Comparison of ENCODE assay signal across 16 cellular contexts in genomic region chr9:79664375-79664825, GRCh38.
A peak's percentile ranks its signal among the peaks of the same experiment; 100 is the strongest.
DNase-seq lines count a peak whose midpoint lies in the region; ATAC-seq and TF ChIP-seq lines count a peak whose summit lies in the region.
"Had no signal": no experiment of that assay in that cellular context is flagged by ENCODE, and none has a peak within 500 bp of the region (broad histone marks: within the 10 kb centered on the region; RNA-seq: fewer than 3 reads in every experiment).

No MANE protein-coding gene starts in this region.

- intact Hi-C loops in Calu3 (cut with micrococcal nuclease; ENCODE audit: unreplicated experiment), result no loop called here

- TF ChIP-seq CTCF in HEK293 (tag by site-specific recombination; IDR thresholded peaks at IDR 0.05) (no peak), Calu3 (IDR thresholded peaks at IDR 0.05; ENCODE audit: unreplicated experiment) (no peak)

- ATAC-seq in T-helper 17 cell (no peak), esophagus mucosa (no peak), GM19395 (IDR thresholded peaks at IDR 0.05; ENCODE audit: unreplicated experiment) (no peak), HG02970 (IDR thresholded peaks at IDR 0.05; ENCODE audit: low FRiP score, unreplicated experiment) (no peak)
- ATAC-seq: foreskin keratinocyte had no signal

- H3K4me1 Mint-ChIP-seq in T-helper 17 cell (peaks cover 32% of the 10 kb centered on the region), Calu3 (ENCODE audit: low read depth, unreplicated experiment) (no peaks in the 10 kb centered on the region)

- H3K4me3 ChIP-seq in HEK293 (ENCODE audit: low read depth, low read length), result no peak overlapping the region
- H3K4me3 ChIP-seq: SJSA1 had no signal

- H3K27ac Mint-ChIP-seq in T-helper 17 cell (peak overlapping the region; percentile 88), Calu3 (ENCODE audit: unreplicated experiment) (no peak overlapping the region)
- H3K27ac Mint-ChIP-seq: memory B cell; stimulated activated naive CD8-positive, alpha-beta T cell treated with anti-CD3 and anti-CD28 coated beads, Interleukin-15, Interleukin-2, amounts not matched to agents 100 ng/mL and 50 ng/mL, for 24 hours had no signal

- no peak overlapping the region for H3K4me3 Mint-ChIP-seq in T-helper 17 cell
- no peak overlapping the region for H3K4me3 Mint-ChIP-seq in Calu3 (ENCODE audit: low read depth, unreplicated experiment)
- H3K4me3 Mint-ChIP-seq: memory B cell; stimulated activated naive CD8-positive, alpha-beta T cell treated with anti-CD3 and anti-CD28 coated beads, Interleukin-15, Interleukin-2, amounts not matched to agents 100 ng/mL and 50 ng/mL, for 24 hours had no signal

- H3K27me3 Mint-ChIP-seq in T-helper 17 cell (no peaks in the 10 kb centered on the region), Calu3 (ENCODE audit: unreplicated experiment) (no peaks in the 10 kb centered on the region)
- H3K27me3 Mint-ChIP-seq: memory B cell; stimulated activated naive CD8-positive, alpha-beta T cell treated with anti-CD3 and anti-CD28 coated beads, Interleukin-15, Interleukin-2, amounts not matched to agents 100 ng/mL and 50 ng/mL, for 24 hours had no signal

- POLR2A ChIA-PET in HEK293 (lab: Yijun Ruan, JAX), result no interaction called here

- no peak overlapping the region for H3K27ac ChIP-seq in HEK293 (ENCODE audit: extremely low read depth, low read depth, low read length)
- H3K27ac ChIP-seq: brain microvascular endothelial cell, foreskin keratinocyte, SJSA1 had no signal

- H3K36me3 Mint-ChIP-seq in T-helper 17 cell (ENCODE audit: low read depth) (peaks cover 7% of the 10 kb centered on the region), Calu3 (ENCODE audit: insufficient read depth, unreplicated experiment) (no peaks in the 10 kb centered on the region)

- peaks cover 6% of the 10 kb centered on the region for H3K9me3 Mint-ChIP-seq in Calu3 (ENCODE audit: low read depth, unreplicated experiment)
- H3K9me3 Mint-ChIP-seq: memory B cell; stimulated activated naive CD8-positive, alpha-beta T cell treated with anti-CD3 and anti-CD28 coated beads, Interleukin-15, Interleukin-2, amounts not matched to agents 100 ng/mL and 50 ng/mL, for 24 hours had no signal

- H3K4me1 ChIP-seq in HEK293 (ENCODE audit: control insufficient read depth, insufficient read depth, low read length), result no peaks in the 10 kb centered on the region

- peak; percentile 38 for DNase-seq in AG20443 (ENCODE audit: low spot score)
- DNase-seq in T-helper 17 cell, result no peak
- peak; percentile 25 for DNase-seq in iris pigment epithelial cell (ENCODE audit: low read depth)
- no peak for DNase-seq in Calu3
- DNase-seq: activated gamma-delta T cell treated with Interleukin-2 at 50 U/mL for 16 hours, brain microvascular endothelial cell, foreskin keratinocyte, NCI-H1930, small intestine had no signal

- BruUV-seq in Calu3 (replicated peaks; lab: Mats Ljungman, UMichigan), result no TSS peak

- peaks cover 0 to 6% of the 10 kb centered on the region in 2 experiments; a peak in 1 of 3 replicates for H3K36me3 ChIP-seq in HEK293 (ENCODE audit: control insufficient read depth in 2 of 2, insufficient read depth in 1 of 2, low read length in 2 of 2)
- H3K36me3 ChIP-seq: brain microvascular endothelial cell had no signal

- no peaks in the 10 kb centered on the region for H3K9me3 ChIP-seq in HEK293 (ENCODE audit: control insufficient read depth, insufficient read depth, low read depth, low read length)
- H3K9me3 ChIP-seq in T-helper 17 cell (ENCODE audit: control insufficient read depth, low read length, poor library complexity, severe bottlenecking), result no peaks in the 10 kb centered on the region
- H3K9me3 ChIP-seq: SJSA1 had no signal

- CTCF ChIA-PET in HEK293 (lab: Yijun Ruan, JAX), result no interaction called here
- CTCF ChIA-PET in Calu3 (lab: Charles Lee), result no interaction called here

TF ChIP-seq in HEK293, 187 proteins besides CTCF, POLR2A, EP300 and RAD21:
- TF ChIP-seq TCF7L2 (IDR thresholded peaks at IDR 0.05; ENCODE audit: borderline replicate concordance, low read depth, low read length) (peak; percentile 56), WT1 (tag by site-specific recombination; IDR thresholded peaks at IDR 0.05) (0 out of 2 replicates have a peak, but pooled peaks have one; percentile 10), TRIM28 (IDR thresholded peaks at IDR 0.05; ENCODE audit: borderline replicate concordance, low read length) (peak; percentile 62; the same call in 1 of the 2 replicates), ZNF133 (tag by site-specific recombination; IDR thresholded peaks at IDR 0.05) (no peak)

Comparison
In these comparisons a context has a peak if more than half of its experiments do, and no peak if none do; other contexts are left out.
1. DNase-seq: peak in AG20443 (single experiment) and iris pigment epithelial cell (single experiment); none in T-helper 17 cell (0 of 3) and Calu3 (single experiment).